In genomic region chr11:77411717-77412441, GRCh38 we compare ENCODE assay signal across 8 cellular contexts.
DNase-seq lines count a peak whose midpoint lies in the region; ATAC-seq and TF ChIP-seq lines count a peak whose summit lies in the region.

No MANE protein-coding gene starts in this region.

- TF ChIP-seq CTCF in HFFc6 (IDR thresholded peaks at IDR 0.05): no peak
- no peak for TF ChIP-seq CTCF in kidney epithelial cell (IDR thresholded peaks at IDR 0.05; ENCODE audit: insufficient read depth, low read length, poor library complexity, severe bottlenecking)

- peak; percentile 83 for DNase-seq in HFFc6
- DNase-seq in NCI-H1092 (lab: John Stamatoyannopoulos, UW): peak; percentile 77
- peak; percentile 92 for DNase-seq in cerebellar cortex (ENCODE audit: low spot score)
- DNase-seq in kidney epithelial cell (ENCODE audit: low read depth): peak; percentile 47
- peak; percentile 88 for DNase-seq in stimulated activated CD4-positive, alpha-beta T cell treated with anti-CD3 and anti-CD28 coated beads, Interleukin-15, amount 100 ng/mL, for 24 hours
- no peak for DNase-seq in NCI-H748 treated with DMSO at 0.1 percent for 48 hours (lab: John Stamatoyannopoulos, UW)

- peaks cover 3% of the 10 kb centered on the region for H3K27me3 Mint-ChIP-seq in HFFc6 (ENCODE audit: insufficient read depth)

- peak; percentile 72 for TF ChIP-seq POLR2A in GM10847 (IDR thresholded peaks at IDR 0.05; ENCODE audit: extremely low read depth, insufficient read length)

- H3K36me3 ChIP-seq in kidney epithelial cell (ENCODE audit: control insufficient read depth, insufficient read depth, low read length): no peaks in the 10 kb centered on the region

- peak overlapping the region; percentile 69 for H3K27ac Mint-ChIP-seq in HFFc6

- peaks cover 5% of the 10 kb centered on the region; the same call in 1 of the 2 replicates for H3K36me3 Mint-ChIP-seq in HFFc6 (ENCODE audit: low read depth)

- H3K4me1 Mint-ChIP-seq in HFFc6 (ENCODE audit: low read depth): peaks cover 26% of the 10 kb centered on the region

- H3K27me3 ChIP-seq in kidney epithelial cell (ENCODE audit: control insufficient read depth, insufficient read depth, low read length): no peaks in the 10 kb centered on the region

- peak overlapping the region; percentile 89 for H3K4me3 Mint-ChIP-seq in HFFc6

- peak overlapping the region; percentile 49 for H3K4me3 ChIP-seq in kidney epithelial cell (ENCODE audit: low read depth, low read length)

- peak; percentile 91 to 93 for ATAC-seq in activated CD4-positive, CD25-positive, alpha-beta regulatory T cell treated with anti-CD3 and anti-CD28 coated beads, Interleukin-2, amount 50 U/mL, for 24 hours

- no peaks in the 10 kb centered on the region for H3K9me3 Mint-ChIP-seq in HFFc6
